Comparison of ENCODE assay signal across 7 cellular contexts in the genomic region with DNA sequence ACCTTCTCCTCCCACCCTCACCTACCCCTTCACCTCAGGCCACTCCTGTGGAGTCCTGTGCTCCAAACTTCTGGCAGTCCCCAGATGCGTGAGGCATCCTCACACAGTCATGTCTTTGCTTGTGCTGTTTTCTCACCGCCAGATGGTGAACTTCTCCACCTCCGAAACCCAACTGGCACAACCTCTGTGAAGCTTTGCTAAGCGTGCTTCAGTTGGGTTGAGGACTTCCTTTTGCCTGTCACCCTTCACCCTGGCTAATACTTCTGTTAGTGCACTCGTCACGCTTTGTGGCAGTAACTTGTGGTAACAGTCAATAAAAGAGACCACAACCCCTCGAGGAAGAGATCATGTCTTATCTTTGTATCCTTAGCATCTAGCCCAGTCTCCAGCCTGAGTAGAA. TPM values are rescaled to one million over a fixed set of nuclear protein-coding genes. Genes with fewer than 3 reads are reported as not detected.
DNase-seq lines count a peak whose midpoint lies in the region; FAIRE-seq and TF ChIP-seq lines count a peak whose summit lies in the region.

No MANE protein-coding gene starts in this region.

- H3K4me1 ChIP-seq in spleen: peaks cover 13 to 54% (median 33%) of the 10 kb centered on the region in 6 donors
- no peaks in the 10 kb centered on the region for H3K4me1 ChIP-seq in hepatocyte (ENCODE audit: insufficient read depth)
- H3K4me1 ChIP-seq in ovary (ENCODE audit: insufficient read depth): no peaks in the 10 kb centered on the region

- H2AFZ ChIP-seq in hepatocyte: no peak overlapping the region

- 30 to 46% (median 37%) methylated on average over 7 of the region's 7 CpGs for WGBS in spleen, 5 donors
- WGBS in hepatocyte (ENCODE audit: low lambda C conversion rate, missing lambda C conversion rate): 90% methylated on average over 7 of the region's 7 CpGs
- 90 to 96% (median 93%) methylated on average over 7 of the region's 7 CpGs for WGBS in ovary, 3 donors

- FAIRE-seq in HTR-8/SVneo (lab: Jason Lieb, UNC): peak; percentile 20
- no peak for FAIRE-seq in urothelium cell line (lab: Jason Lieb, UNC)

- H3K27ac ChIP-seq in spleen: peak overlapping the region in 4 of 8 donors; percentile 34 to 71 (median 64)
- no peak overlapping the region for H3K27ac ChIP-seq in hepatocyte
- H3K27ac ChIP-seq in ovary: no peak overlapping the region

- no peak overlapping the region for H3K4me2 ChIP-seq in hepatocyte

- TF ChIP-seq POLR2A in spleen (IDR thresholded peaks at IDR 0.05): no peak
- no peak for TF ChIP-seq POLR2A in ovary (IDR thresholded peaks at IDR 0.05)

- no peaks in the 10 kb centered on the region for H3K79me2 ChIP-seq in hepatocyte

- H3K4me3 ChIP-seq in spleen (no peak overlapping the region), hepatocyte (no peak overlapping the region), ovary (no peak overlapping the region)

- H3K9me2 ChIP-seq in hepatocyte (replicated peaks; ENCODE audit: insufficient read depth): no peaks in the 10 kb centered on the region

- H3K27me3 ChIP-seq in spleen (replicated peaks in 1 of 7): no peaks in the 10 kb centered on the region
- H3K27me3 ChIP-seq in hepatocyte: no peaks in the 10 kb centered on the region
- no peaks in the 10 kb centered on the region for H3K27me3 ChIP-seq in ovary

- H3K36me3 ChIP-seq in spleen: peaks cover 0 to 11% (median 0%) of the 10 kb centered on the region in 6 donors
- no peaks in the 10 kb centered on the region for H3K36me3 ChIP-seq in hepatocyte (replicated peaks; ENCODE audit: insufficient read depth, low read depth)
- no peaks in the 10 kb centered on the region for H3K36me3 ChIP-seq in ovary

- DNase-seq in GM20000 (ENCODE audit: low spot score): peak; percentile 38
- no peak for DNase-seq in HTR-8/SVneo (ENCODE audit: insufficient read length, low spot score)
- DNase-seq in activated CD4-positive, alpha-beta T cell treated with anti-CD3 and anti-CD28 coated beads, Interleukin-2, amount 50 U/mL, for 48 hours: peak; percentile 5 to 25
- no peak for DNase-seq in spleen
- DNase-seq in hepatocyte (ENCODE audit: low spot score): no peak
- no peak for DNase-seq in ovary
- no peak for DNase-seq in urothelium cell line (ENCODE audit: low spot score)

- no peak for TF ChIP-seq EP300 in ovary (IDR thresholded peaks at IDR 0.05)

- intact Hi-C loops in spleen (cut with DNase I; ENCODE audit: low total_unique reads): no loop called here
- intact Hi-C loops in ovary (cut with DNase I): no loop called here

- peak; percentile 19 for TF ChIP-seq CTCF in GM20000 (IDR thresholded peaks at IDR 0.05; ENCODE audit: extremely low read depth, missing control alignments)
- peak in 8 of 11 experiments; percentile 21 to 66 (median 41) for TF ChIP-seq CTCF in spleen (IDR thresholded peaks at IDR 0.05 in 8 of 11, conservative IDR thresholded peaks at IDR 0.05 in 3 of 11)
- no peak for TF ChIP-seq CTCF in hepatocyte (IDR thresholded peaks at IDR 0.05; ENCODE audit: poor library complexity)
- TF ChIP-seq CTCF in ovary (IDR thresholded peaks at IDR 0.05): no peak

- H4K20me1 ChIP-seq in hepatocyte (ENCODE audit: insufficient read depth, poor library complexity, severe bottlenecking): no peaks in the 10 kb centered on the region

- H3K9me3 ChIP-seq in spleen (no peaks in the 10 kb centered on the region), hepatocyte (ENCODE audit: low read depth) (no peaks in the 10 kb centered on the region), ovary (no peaks in the 10 kb centered on the region)

RNA-seq across cellular contexts. Expression of gene SKOR1, which starts 42.0 kb away (rescaled TPM):
- total RNA-seq in spleen: 1 to 10 TPM in 1 of 7 donors, under 1 TPM in 6; 0.17 to 1.1 (median 0.57) TPM
- polyA plus RNA-seq in spleen: under 1 TPM; 0.06 to 0.29 (median 0.20) TPM
- 0.12 and 0.23 TPM in 2 replicates for total RNA-seq in hepatocyte
- polyA plus RNA-seq in hepatocyte: 0.26 and 0.52 TPM in 2 replicates
- 1 to 10 TPM in 2 of 7 donors, under 1 TPM in 5; 0.34 to 1.2 (median 0.92) TPM for total RNA-seq in ovary
- under 1 TPM; 0.05 to 0.67 TPM for polyA plus RNA-seq in ovary

RNA-seq across cellular contexts. Expression of gene RNU6-1, which starts 56.5 kb away (rescaled TPM):
- not detected for total RNA-seq in spleen
- not detected for polyA plus RNA-seq in spleen
- total RNA-seq in hepatocyte: not detected in 2 replicates
- not detected in 2 replicates for polyA plus RNA-seq in hepatocyte
- not detected for total RNA-seq in ovary
- not detected for polyA plus RNA-seq in ovary

Comparison
In these comparisons a context has a peak if more than half of its experiments do, and no peak if none do; other contexts are left out.
1. DNase-seq: peak in GM20000 (single experiment) and activated CD4-positive, alpha-beta T cell treated with anti-CD3 and anti-CD28 coated beads, Interleukin-2, amount 50 U/mL, for 48 hours (2 of 2); none in HTR-8/SVneo (single experiment), spleen (single experiment), hepatocyte (single experiment), ovary (0 of 5) and urothelium cell line (single experiment).
2. CTCF ChIP-seq: peak in GM20000 (single experiment) and spleen (8 of 11); none in hepatocyte (single experiment) and ovary (0 of 3).